10 cellular contexts compared by ENCODE assay signal in genomic region chr10:115432188-115432819, GRCh38.
DNase-seq lines count a peak whose midpoint lies in the region; ATAC-seq and TF ChIP-seq lines count a peak whose summit lies in the region.
"Had no signal": no experiment of that assay in that cellular context is flagged by ENCODE, and none has a peak within 500 bp of the region (broad histone marks: within the 10 kb centered on the region; RNA-seq: fewer than 3 reads in every experiment).

No MANE protein-coding gene starts in this region.

- H3K27me3 ChIP-seq in adrenal gland = no peaks in the 10 kb centered on the region
- no peaks in the 10 kb centered on the region for H3K27me3 ChIP-seq in CD4-positive, alpha-beta T cell (ENCODE audit: control insufficient read depth, insufficient read depth, low read length)

- CTCF ChIA-PET in CD4-positive, alpha-beta T cell (lab: Charles Lee) = no interaction called here

- no peaks in the 10 kb centered on the region for H3K27me3 Mint-ChIP-seq in CD4-positive, alpha-beta T cell
- H3K27me3 Mint-ChIP-seq: activated naive CD8-positive, alpha-beta T cell treated with anti-CD3 and anti-CD28 coated beads for 36 hours; memory B cell had no signal

- WGBS in adrenal gland, 4 donors = 30 to 42% (median 35%) methylated on average over 4 of the region's 4 CpGs

- intact Hi-C loops in adrenal gland (cut with DNase I) = no loop called here
- intact Hi-C loops in CD4-positive, alpha-beta T cell (cut with DNase I, micrococcal nuclease) = no loop called here

- no peak for ATAC-seq in CD4-positive, alpha-beta T cell (ENCODE audit: poor library complexity)

- TF ChIP-seq CTCF in cardiac fibroblast (IDR thresholded peaks at IDR 0.05; ENCODE audit: low read depth, low read length) (no peak), adrenal gland (IDR thresholded peaks at IDR 0.05) (peak in 3 of 6 experiments; percentile 20 to 42 (median 35))
- TF ChIP-seq CTCF in CD4-positive, alpha-beta T cell (IDR thresholded peaks at IDR 0.05) = no peak

- DNase-seq in NCI-H1694 treated with DMSO at 0.1 percent for 48 hours (lab: John Stamatoyannopoulos, UW) (peak; percentile 21), NCI-H1694 (lab: John Stamatoyannopoulos, UW) (no peak), NCI-H2029 treated with DMSO at 0.1 percent for 48 hours (lab: John Stamatoyannopoulos, UW) (peak; percentile 15), cardiac fibroblast (ENCODE audit: low read depth in 2 of 2) (peak; percentile 4 to 19), renal cortical epithelial cell (ENCODE audit: low read depth) (peak; percentile 32), adrenal gland (no peak), NCI-H524 treated with DMSO at 0.1 percent for 48 hours (lab: John Stamatoyannopoulos, UW) (no peak)
- DNase-seq in CD4-positive, alpha-beta T cell = no peak
- DNase-seq: activated naive CD8-positive, alpha-beta T cell treated with anti-CD3 and anti-CD28 coated beads for 36 hours had no signal

- H3K4me1 ChIP-seq in adrenal gland (replicated peaks in 1 of 2) = no peaks in the 10 kb centered on the region

- no peaks in the 10 kb centered on the region for H3K36me3 Mint-ChIP-seq in CD4-positive, alpha-beta T cell (ENCODE audit: low read depth)
- H3K36me3 Mint-ChIP-seq: activated naive CD8-positive, alpha-beta T cell treated with anti-CD3 and anti-CD28 coated beads for 36 hours; memory B cell had no signal

- no peak for TF ChIP-seq POLR2A in adrenal gland (IDR thresholded peaks at IDR 0.05)

- H3K27ac ChIP-seq in adrenal gland = no peak overlapping the region
- no peak overlapping the region for H3K27ac ChIP-seq in CD4-positive, alpha-beta T cell (ENCODE audit: low read depth, low read length)

- POLR2A ChIA-PET in CD4-positive, alpha-beta T cell (lab: Charles Lee) = no interaction called here

- no peaks in the 10 kb centered on the region for H3K4me1 Mint-ChIP-seq in CD4-positive, alpha-beta T cell (ENCODE audit: low read depth)
- H3K4me1 Mint-ChIP-seq: activated naive CD8-positive, alpha-beta T cell treated with anti-CD3 and anti-CD28 coated beads for 36 hours; memory B cell had no signal

- no peak overlapping the region for H3K4me3 Mint-ChIP-seq in CD4-positive, alpha-beta T cell
- H3K4me3 Mint-ChIP-seq: activated naive CD8-positive, alpha-beta T cell treated with anti-CD3 and anti-CD28 coated beads for 36 hours; memory B cell had no signal

- no peak overlapping the region for H3K4me3 ChIP-seq in cardiac fibroblast (replicated peaks in 1 of 2; ENCODE audit: low read depth in 2 of 2, low read length in 2 of 2)
- H3K4me3 ChIP-seq in adrenal gland = no peak overlapping the region

- no peaks in the 10 kb centered on the region for H3K36me3 ChIP-seq in adrenal gland (replicated peaks in 1 of 2)

- no peaks in the 10 kb centered on the region for H3K9me3 ChIP-seq in adrenal gland (replicated peaks in 1 of 3)
- no peaks in the 10 kb centered on the region for H3K9me3 ChIP-seq in CD4-positive, alpha-beta T cell (ENCODE audit: control insufficient read depth, low read length)

- peaks cover 3% of the 10 kb centered on the region for H3K9me3 Mint-ChIP-seq in CD4-positive, alpha-beta T cell
- H3K9me3 Mint-ChIP-seq: activated naive CD8-positive, alpha-beta T cell treated with anti-CD3 and anti-CD28 coated beads for 36 hours had no signal

- no peak overlapping the region for H3K27ac Mint-ChIP-seq in CD4-positive, alpha-beta T cell
- H3K27ac Mint-ChIP-seq: activated naive CD8-positive, alpha-beta T cell treated with anti-CD3 and anti-CD28 coated beads for 36 hours; memory B cell had no signal

Comparison
In these comparisons a context has a peak if more than half of its experiments do, and no peak if none do; other contexts are left out.
1. DNase-seq: peak in NCI-H1694 treated with DMSO at 0.1 percent for 48 hours (single experiment), NCI-H2029 treated with DMSO at 0.1 percent for 48 hours (single experiment), cardiac fibroblast (2 of 2) and renal cortical epithelial cell (single experiment); none in NCI-H1694 (single experiment), adrenal gland (0 of 7), NCI-H524 treated with DMSO at 0.1 percent for 48 hours (single experiment) and CD4-positive, alpha-beta T cell (0 of 10).